Comparison of ENCODE assay signal across 10 cellular contexts in genomic region chr1:1137256-1138045, GRCh38. TPM values are rescaled to one million over a fixed set of nuclear protein-coding genes. Genes with fewer than 3 reads are reported as not detected.
DNase-seq lines count a peak whose midpoint lies in the region; ATAC-seq and TF ChIP-seq lines count a peak whose summit lies in the region.
"Had no signal": no experiment of that assay in that cellular context is flagged by ENCODE, and none has a peak within 500 bp of the region (broad histone marks: within the 10 kb centered on the region; RNA-seq: fewer than 3 reads in every experiment).

No MANE protein-coding gene starts in this region.

- intact Hi-C loops in ascending aorta (cut with DNase I) = no loop called here

- H3K36me3 ChIP-seq in CD4-positive, CD25-positive, alpha-beta regulatory T cell (ENCODE audit: control insufficient read depth, insufficient read depth, low read length) = no peaks in the 10 kb centered on the region
- H3K36me3 ChIP-seq in upper lobe of left lung (no peaks in the 10 kb centered on the region), ascending aorta (no peaks in the 10 kb centered on the region)
- H3K36me3 ChIP-seq: neutrophil had no signal

- H3K27ac ChIP-seq in CD4-positive, CD25-positive, alpha-beta regulatory T cell (ENCODE audit: insufficient read depth, low read length, poor library complexity, severe bottlenecking) = peak overlapping the region; percentile 61
- H3K27ac ChIP-seq in upper lobe of left lung = peak overlapping the region in 3 of 4 donors; percentile 54 to 69 (median 60)
- H3K27ac ChIP-seq in ascending aorta = no peak overlapping the region
- H3K27ac ChIP-seq: neutrophil had no signal

- H3K4me3 ChIP-seq in CD4-positive, CD25-positive, alpha-beta regulatory T cell (ENCODE audit: low read depth, low read length) = no peak overlapping the region
- H3K4me3 ChIP-seq in upper lobe of left lung = peak overlapping the region in 3 of 4 donors; percentile 42 to 53 (median 52)
- no peak overlapping the region for H3K4me3 ChIP-seq in ascending aorta

- peaks cover 0 to 2% (median 0%) of the 10 kb centered on the region in 7 donors for H3K9me3 Mint-ChIP-seq in CD4-positive, CD25-positive, alpha-beta regulatory T cell
- no peaks in the 10 kb centered on the region for H3K9me3 Mint-ChIP-seq in activated CD4-positive, alpha-beta memory T cell treated with anti-CD3 and anti-CD28 coated beads, Interleukin-2, amount 10 ng/mL, durations not matched to agents 7 days and 5 days
- no peaks in the 10 kb centered on the region for H3K9me3 Mint-ChIP-seq in memory B cell

- H3K9me3 ChIP-seq in CD4-positive, CD25-positive, alpha-beta regulatory T cell (ENCODE audit: control insufficient read depth in 2 of 2, low read length in 2 of 2) = no peaks in the 10 kb centered on the region
- no peaks in the 10 kb centered on the region for H3K9me3 ChIP-seq in upper lobe of left lung
- no peaks in the 10 kb centered on the region for H3K9me3 ChIP-seq in ascending aorta
- H3K9me3 ChIP-seq: neutrophil had no signal

- CTCF ChIA-PET in activated CD4-positive, alpha-beta memory T cell treated with anti-CD3 and anti-CD28 coated beads, Interleukin-2, amount 10 ng/mL, durations not matched to agents 7 days and 5 days (lab: Charles Lee) = interaction anchor here (1.7 kb wide), 1 partner anchor 15 kb away, joined by 4 read pairs; no protein-coding TSS in a partner anchor

- TF ChIP-seq CTCF in upper lobe of left lung (IDR thresholded peaks at IDR 0.05) (no peak), ascending aorta (IDR thresholded peaks at IDR 0.05) (no peak)

- H3K4me3 Mint-ChIP-seq in CD4-positive, CD25-positive, alpha-beta regulatory T cell = peak overlapping the region; percentile 71 to 82 (median 78)
- peak overlapping the region; percentile 63 for H3K4me3 Mint-ChIP-seq in activated CD4-positive, alpha-beta memory T cell treated with anti-CD3 and anti-CD28 coated beads, Interleukin-2, amount 10 ng/mL, durations not matched to agents 7 days and 5 days
- peak overlapping the region; percentile 79 for H3K4me3 Mint-ChIP-seq in memory B cell

- peak in 1 of 4 donors; percentile 5 for TF ChIP-seq POLR2A in upper lobe of left lung (IDR thresholded peaks at IDR 0.05)

- POLR2A ChIA-PET in activated CD4-positive, alpha-beta memory T cell treated with anti-CD3 and anti-CD28 coated beads, Interleukin-2, amount 10 ng/mL, durations not matched to agents 7 days and 5 days (lab: Charles Lee) = interaction anchor here (1.1 kb wide), 1 partner anchor 45 kb away, joined by 4 read pairs; no protein-coding TSS in a partner anchor

- TF ChIP-seq EP300 in upper lobe of left lung (IDR thresholded peaks at IDR 0.05) = no peak

- H3K4me1 ChIP-seq in CD4-positive, CD25-positive, alpha-beta regulatory T cell (ENCODE audit: control insufficient read depth, insufficient read depth, low read length, poor library complexity, severe bottlenecking) = peaks cover 23% of the 10 kb centered on the region
- H3K4me1 ChIP-seq in upper lobe of left lung (peaks cover 5 to 30% (median 24%) of the 10 kb centered on the region in 4 donors), ascending aorta (no peaks in the 10 kb centered on the region)

- DNase-seq in CD4-positive, CD25-positive, alpha-beta regulatory T cell = peak; percentile 63 to 77 (median 64)
- peak; percentile 75 for DNase-seq in activated CD4-positive, alpha-beta memory T cell treated with anti-CD3 and anti-CD28 coated beads, Interleukin-2, amount 10 ng/mL, durations not matched to agents 7 days and 5 days
- peak; percentile 82 to 90 for DNase-seq in memory B cell (ENCODE audit: low spot score in 2 of 2)
- DNase-seq in upper lobe of left lung = peak in 1 of 2 donors; percentile 86
- DNase-seq in ascending aorta (ENCODE audit: low spot score in 2 of 2) = no peak

- H3K27me3 Mint-ChIP-seq in CD4-positive, CD25-positive, alpha-beta regulatory T cell = no peaks in the 10 kb centered on the region
- H3K27me3 Mint-ChIP-seq in activated CD4-positive, alpha-beta memory T cell treated with anti-CD3 and anti-CD28 coated beads, Interleukin-2, amount 10 ng/mL, durations not matched to agents 7 days and 5 days = peaks cover 2% of the 10 kb centered on the region
- H3K27me3 Mint-ChIP-seq in memory B cell = no peaks in the 10 kb centered on the region

- no peaks in the 10 kb centered on the region for H3K27me3 ChIP-seq in CD4-positive, CD25-positive, alpha-beta regulatory T cell (ENCODE audit: control insufficient read depth, insufficient read depth, low read length)
- H3K27me3 ChIP-seq in upper lobe of left lung (peaks cover 0 to 7% (median 0%) of the 10 kb centered on the region in 4 donors), ascending aorta (no peaks in the 10 kb centered on the region)

- ATAC-seq in CD4-positive, CD25-positive, alpha-beta regulatory T cell (ENCODE audit: low read depth in 2 of 2) = peak; percentile 72 to 74
- ATAC-seq in HG03108 (IDR thresholded peaks at IDR 0.05; ENCODE audit: unreplicated experiment) (peak; percentile 65), memory B cell (ENCODE audit: low read depth) (peak; percentile 78), upper lobe of left lung (ENCODE audit: low FRiP score in 2 of 2) (peak in 1 of 2 donors; percentile 35), HG03196 (IDR thresholded peaks at IDR 0.05; ENCODE audit: unreplicated experiment) (no peak), GM18517 (IDR thresholded peaks at IDR 0.05; ENCODE audit: unreplicated experiment) (no peak)

- H3K36me3 Mint-ChIP-seq in CD4-positive, CD25-positive, alpha-beta regulatory T cell = no peaks in the 10 kb centered on the region
- H3K36me3 Mint-ChIP-seq in activated CD4-positive, alpha-beta memory T cell treated with anti-CD3 and anti-CD28 coated beads, Interleukin-2, amount 10 ng/mL, durations not matched to agents 7 days and 5 days (ENCODE audit: low read depth) = no peaks in the 10 kb centered on the region
- H3K36me3 Mint-ChIP-seq in memory B cell = no peaks in the 10 kb centered on the region

- H3K4me1 Mint-ChIP-seq in CD4-positive, CD25-positive, alpha-beta regulatory T cell = peaks cover 0 to 19% (median 7%) of the 10 kb centered on the region in 4 donors
- peaks cover 27% of the 10 kb centered on the region for H3K4me1 Mint-ChIP-seq in activated CD4-positive, alpha-beta memory T cell treated with anti-CD3 and anti-CD28 coated beads, Interleukin-2, amount 10 ng/mL, durations not matched to agents 7 days and 5 days
- H3K4me1 Mint-ChIP-seq in memory B cell = peaks cover 25% of the 10 kb centered on the region

- peak overlapping the region in 2 of 3 donors; percentile 85 to 92 for H3K27ac Mint-ChIP-seq in CD4-positive, CD25-positive, alpha-beta regulatory T cell
- H3K27ac Mint-ChIP-seq in activated CD4-positive, alpha-beta memory T cell treated with anti-CD3 and anti-CD28 coated beads, Interleukin-2, amount 10 ng/mL, durations not matched to agents 7 days and 5 days = peak overlapping the region; percentile 74
- H3K27ac Mint-ChIP-seq in memory B cell = peak overlapping the region; percentile 96

- WGBS in upper lobe of left lung, 2 donors = 20 to 25% methylated on average over 17 to 26 of the region's 36 CpGs

RNA-seq across cellular contexts. Expression of gene C1orf159, which starts 21.6 kb away (rescaled TPM):
- 20.0 TPM for total RNA-seq in CD4-positive, CD25-positive, alpha-beta regulatory T cell
- polyA plus RNA-seq in CD4-positive, CD25-positive, alpha-beta regulatory T cell = 1 to 10 TPM; 3.0 to 6.3 (median 4.7) TPM
- 10 to 100 TPM; 18.6 to 19.9 TPM for total RNA-seq in activated CD4-positive, alpha-beta memory T cell treated with anti-CD3 and anti-CD28 coated beads, Interleukin-2, amount 10 ng/mL, durations not matched to agents 7 days and 5 days
- 10 to 100 TPM in 5 of 6 donors, 1 to 10 TPM in 1; 5.7 to 34.6 (median 15.2) TPM for total RNA-seq in upper lobe of left lung
- total RNA-seq in ascending aorta = 23.7 TPM

RNA-seq across cellular contexts. Expression of gene TTLL10, which starts 36.2 kb away (rescaled TPM):
- total RNA-seq in CD4-positive, CD25-positive, alpha-beta regulatory T cell = not detected
- not detected for polyA plus RNA-seq in CD4-positive, CD25-positive, alpha-beta regulatory T cell
- not detected for total RNA-seq in activated CD4-positive, alpha-beta memory T cell treated with anti-CD3 and anti-CD28 coated beads, Interleukin-2, amount 10 ng/mL, durations not matched to agents 7 days and 5 days
- 10 to 100 TPM in 2 of 6 donors, 1 to 10 TPM in 3, under 1 TPM in 1; 0.86 to 14.5 (median 5.8) TPM for total RNA-seq in upper lobe of left lung
- not detected for total RNA-seq in ascending aorta
- total RNA-seq: activated CD8-positive, alpha-beta memory T cell treated with anti-CD3 and anti-CD28 coated beads for 36 hours had no signal

Comparison
In these comparisons a context has a peak if more than half of its experiments do, and no peak if none do; other contexts are left out.
1. ATAC-seq: peak in CD4-positive, CD25-positive, alpha-beta regulatory T cell (2 of 2), HG03108 (single experiment) and memory B cell (single experiment); none in HG03196 (single experiment) and GM18517 (single experiment).
2. DNase-seq: peak in CD4-positive, CD25-positive, alpha-beta regulatory T cell (3 of 3), activated CD4-positive, alpha-beta memory T cell treated with anti-CD3 and anti-CD28 coated beads, Interleukin-2, amount 10 ng/mL, durations not matched to agents 7 days and 5 days (single experiment) and memory B cell (2 of 2); none in ascending aorta (0 of 2).
3. H3K27ac ChIP-seq: peak in CD4-positive, CD25-positive, alpha-beta regulatory T cell (single experiment) and upper lobe of left lung (3 of 4); none in ascending aorta (0 of 2).
4. H3K4me3 ChIP-seq: peak in upper lobe of left lung (3 of 4); none in CD4-positive, CD25-positive, alpha-beta regulatory T cell (single experiment) and ascending aorta (0 of 2).
5. Peak in every context shown above with its lines, with median percentiles within 50 percentile points of each other: H3K27ac Mint-ChIP-seq and H3K4me3 Mint-ChIP-seq.